Comparison of ENCODE assay signal across 21 cellular contexts in the genomic region with DNA sequence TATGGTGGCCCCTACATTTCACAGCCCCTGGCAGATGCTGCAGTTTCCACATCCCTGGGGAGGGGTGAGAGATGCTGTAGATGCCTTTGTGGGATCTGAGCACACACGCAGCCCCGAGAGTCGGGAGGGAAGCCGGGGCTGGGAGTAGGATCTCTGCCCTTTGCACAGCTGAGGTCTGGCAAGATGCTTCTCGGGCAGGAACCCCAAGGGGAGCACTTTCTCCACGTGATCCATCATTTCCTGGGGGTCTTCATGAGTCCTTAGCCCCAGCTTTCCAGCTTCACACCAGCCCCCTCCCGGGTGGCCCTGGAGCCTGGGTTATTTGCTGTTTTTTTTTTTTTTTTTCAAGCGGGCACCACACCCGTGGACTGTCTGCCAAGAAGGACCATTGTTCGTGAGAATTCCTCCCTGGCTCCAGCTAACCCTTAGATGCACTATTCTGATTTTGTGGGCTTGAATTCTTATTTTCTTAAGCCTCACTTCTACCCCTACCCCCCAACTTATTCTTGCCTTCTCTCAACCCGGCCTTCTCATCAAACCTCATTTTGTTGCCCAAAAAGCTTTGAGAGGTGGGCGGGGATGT. TPM values are rescaled to one million over a fixed set of nuclear protein-coding genes. Genes with fewer than 3 reads are reported as not detected.
DNase-seq lines count a peak whose midpoint lies in the region; ATAC-seq and TF ChIP-seq lines count a peak whose summit lies in the region.
"Had no signal": no experiment of that assay in that cellular context is flagged by ENCODE, and none has a peak within 500 bp of the region (broad histone marks: within the 10 kb centered on the region; RNA-seq: fewer than 3 reads in every experiment).

No MANE protein-coding gene starts in this region.

- DNase-seq in H9 (peak; percentile 23), nephron progenitor cell (no peak), tibial nerve (ENCODE audit: low spot score in 2 of 2) (no peak), NCI-H2171 treated with DMSO at 0.1 percent for 48 hours (lab: John Stamatoyannopoulos, UW) (no peak), NCI-H2029 (lab: John Stamatoyannopoulos, UW) (no peak), globus pallidus (ENCODE audit: low spot score) (no peak)
- DNase-seq: activated CD4-positive, alpha-beta T cell treated with anti-CD3 and anti-CD28 coated beads, Interleukin-2, amount 50 U/mL, for 1 hour; activated naive CD4-positive, alpha-beta T cell treated with anti-CD3 and anti-CD28 coated beads, Interleukin-2, amount 50 U/mL, for 16 hours; CD4-positive, alpha-beta T cell; EL; Karpas-422; NCI-H2029 treated with DMSO at 0.1 percent for 48 hours; NCI-H345; NCI-H82; T1000 had no signal

- H3K27me3 ChIP-seq in H9 (ENCODE audit: insufficient read depth, low read length) (no peaks in the 10 kb centered on the region), gastroesophageal sphincter (no peaks in the 10 kb centered on the region), tibial nerve (no peaks in the 10 kb centered on the region)
- H3K27me3 ChIP-seq: hepatocyte had no signal

- no peak overlapping the region for H3K18ac ChIP-seq in H9 (ENCODE audit: insufficient read length, low read depth, low read length)

- H3K79me2 ChIP-seq in H9 (ENCODE audit: insufficient read depth, low read length) = no peaks in the 10 kb centered on the region
- H3K79me2 ChIP-seq: hepatocyte had no signal

- no peak for ATAC-seq in gastroesophageal sphincter
- ATAC-seq in GM19467 (IDR thresholded peaks at IDR 0.05; ENCODE audit: unreplicated experiment) = no peak

- no peaks in the 10 kb centered on the region for H4K20me1 ChIP-seq in H9 (ENCODE audit: control insufficient read depth, insufficient read depth, insufficient read length)

- no peak overlapping the region for H4K91ac ChIP-seq in H9 (ENCODE audit: insufficient read length, low read depth, low read length)

- no peak overlapping the region for H3K4me3 Mint-ChIP-seq in H9
- H3K4me3 Mint-ChIP-seq in nephron progenitor cell = no peak overlapping the region
- H3K4me3 Mint-ChIP-seq: activated T-helper 1 cell treated with anti-CD3 and anti-CD28 coated beads, Interleukin-12 subunit alpha, Interleukin-12 subunit beta, Interleukin-2, Interleukin-4 antibody, amounts not matched to agents 30 ng/mL and 10 ng/mL and 1 ng/mL, durations not matched to agents 14 hours and 24 hours and 36 hours; CD4-positive, alpha-beta T cell; dendritic cell treated with granulocyte-macrophage colony-stimulating factor and Interleukin-4, amounts not matched to agents 40 ng/mL and 50 ng/mL, for 4 days had no signal

- H3K14ac ChIP-seq in H9 (ENCODE audit: insufficient read depth, low read length) = no peak overlapping the region

- H3K4me2 ChIP-seq in H9 (ENCODE audit: insufficient read depth, insufficient read length, low read length) = no peak overlapping the region
- H3K4me2 ChIP-seq: hepatocyte had no signal

- H3K36me3 ChIP-seq in gastroesophageal sphincter (no peaks in the 10 kb centered on the region), tibial nerve (no peaks in the 10 kb centered on the region)

- no peak overlapping the region for H4K8ac ChIP-seq in H9 (replicated peaks; ENCODE audit: insufficient read length, low read depth, low read length)

- H2BK15ac ChIP-seq in H9 (ENCODE audit: low read depth, low read length) = no peak overlapping the region

- H3K56ac ChIP-seq in H9 (ENCODE audit: insufficient read length, low read depth, low read length) = no peak overlapping the region

- H2BK120ac ChIP-seq in H9 (ENCODE audit: low read depth, low read length, poor library complexity, severe bottlenecking) = no peak overlapping the region

- H3K4me1 ChIP-seq in H9 (ENCODE audit: insufficient read depth, low read length) = no peaks in the 10 kb centered on the region
- peaks cover 0 to 73% (median 22%) of the 10 kb centered on the region in 3 donors for H3K4me1 ChIP-seq in gastroesophageal sphincter
- H3K4me1 ChIP-seq in tibial nerve = peaks cover 0 to 40% (median 9%) of the 10 kb centered on the region in 4 donors

- no peaks in the 10 kb centered on the region for H3K36me3 Mint-ChIP-seq in H9 (ENCODE audit: insufficient read depth in 1 of 3, low read depth in 3 of 3)
- H3K36me3 Mint-ChIP-seq in nephron progenitor cell (ENCODE audit: low read depth) = peaks cover 27% of the 10 kb centered on the region

- no peak overlapping the region for H2AFZ ChIP-seq in H9 (ENCODE audit: low read length)
- H2AFZ ChIP-seq: hepatocyte had no signal

- H3T11ph ChIP-seq in H9 (ENCODE audit: low read length) = no peak overlapping the region

- H3K4me3 ChIP-seq in gastroesophageal sphincter (no peak overlapping the region), tibial nerve (no peak overlapping the region)
- H3K4me3 ChIP-seq: hepatocyte had no signal

- no CpG with 5 or more reads among the region's 12 CpGs for WGBS in H9 (ENCODE audit: extremely low coverage, insufficient read length, low lambda C conversion rate)
- WGBS in gastroesophageal sphincter (ENCODE audit: low coverage in 1 of 2), 2 donors = 39 to 50% methylated on average over 10 to 11 of the region's 12 CpGs
- 28 to 50% methylated on average over 12 of the region's 12 CpGs for WGBS in tibial nerve, 2 donors

- no peak for TF ChIP-seq POLR2A in gastroesophageal sphincter (IDR thresholded peaks at IDR 0.05)
- TF ChIP-seq POLR2A in tibial nerve (IDR thresholded peaks at IDR 0.05) = no peak

- no peaks in the 10 kb centered on the region for H3K79me1 ChIP-seq in H9 (ENCODE audit: insufficient read depth, low read depth, low read length, poor library complexity, severe bottlenecking)

- no peak for TF ChIP-seq EP300 in gastroesophageal sphincter (IDR thresholded peaks at IDR 0.05)
- TF ChIP-seq EP300 in tibial nerve (IDR thresholded peaks at IDR 0.05) = no peak

- no peaks in the 10 kb centered on the region for H3K9me3 ChIP-seq in H9 (ENCODE audit: control insufficient read depth, low read depth, low read length)
- no peaks in the 10 kb centered on the region for H3K9me3 ChIP-seq in gastroesophageal sphincter
- H3K9me3 ChIP-seq in tibial nerve = no peaks in the 10 kb centered on the region

- H2BK20ac ChIP-seq in H9 (ENCODE audit: low read depth, low read length, poor library complexity, severe bottlenecking) = no peak overlapping the region

- H3K9me3 Mint-ChIP-seq in H9 (no peaks in the 10 kb centered on the region), nephron progenitor cell (no peaks in the 10 kb centered on the region)
- H3K9me3 Mint-ChIP-seq: activated T-helper 1 cell treated with anti-CD3 and anti-CD28 coated beads, Interleukin-12 subunit alpha, Interleukin-12 subunit beta, Interleukin-2, Interleukin-4 antibody, amounts not matched to agents 30 ng/mL and 10 ng/mL and 1 ng/mL, durations not matched to agents 14 hours and 24 hours and 36 hours; CD4-positive, alpha-beta T cell; dendritic cell treated with granulocyte-macrophage colony-stimulating factor and Interleukin-4, amounts not matched to agents 40 ng/mL and 50 ng/mL, for 4 days had no signal

- no peak overlapping the region for H4K5ac ChIP-seq in H9 (ENCODE audit: insufficient read length, low read depth, low read length)

- no peak overlapping the region for H2BK12ac ChIP-seq in H9 (ENCODE audit: insufficient read length, low read depth, low read length)

- no peak overlapping the region for H3K4ac ChIP-seq in H9 (ENCODE audit: low read depth, low read length)

- no peaks in the 10 kb centered on the region for H3K23me2 ChIP-seq in H9 (ENCODE audit: insufficient read length, low read depth, low read length, poor library complexity, severe bottlenecking)

- H3K23ac ChIP-seq in H9 (ENCODE audit: insufficient read length, low read depth, low read length) = no peak overlapping the region

- H3K27ac Mint-ChIP-seq in H9 (no peak overlapping the region), nephron progenitor cell (peak overlapping the region; percentile 69)
- H3K27ac Mint-ChIP-seq: activated T-helper 1 cell treated with anti-CD3 and anti-CD28 coated beads, Interleukin-12 subunit alpha, Interleukin-12 subunit beta, Interleukin-2, Interleukin-4 antibody, amounts not matched to agents 30 ng/mL and 10 ng/mL and 1 ng/mL, durations not matched to agents 14 hours and 24 hours and 36 hours; CD4-positive, alpha-beta T cell; dendritic cell treated with granulocyte-macrophage colony-stimulating factor and Interleukin-4, amounts not matched to agents 40 ng/mL and 50 ng/mL, for 4 days had no signal

- no peak overlapping the region for H2BK5ac ChIP-seq in H9 (ENCODE audit: insufficient read length, low read length)

- H3K4me1 Mint-ChIP-seq in H9 (peaks cover 3 to 5% of the 10 kb centered on the region in 2 experiments; a peak in 2 of 4 replicates), nephron progenitor cell (peaks cover 16% of the 10 kb centered on the region)

- H3K9ac ChIP-seq in H9 (ENCODE audit: extremely low read depth, insufficient read length, low read length) = no peak overlapping the region

- no peak overlapping the region for H3K27ac ChIP-seq in H9 (ENCODE audit: insufficient read length, low read depth, low read length)
- H3K27ac ChIP-seq in gastroesophageal sphincter = peak overlapping the region in 3 of 4 donors; percentile 70 to 76 (median 72)
- peak overlapping the region in 3 of 4 donors; percentile 64 to 75 (median 75) for H3K27ac ChIP-seq in tibial nerve
- H3K27ac ChIP-seq: hepatocyte had no signal

- TF ChIP-seq CTCF in H9 (conservative IDR thresholded peaks at IDR 0.05) (no peak), gastroesophageal sphincter (IDR thresholded peaks at IDR 0.05) (no peak), nephron progenitor cell (IDR thresholded peaks at IDR 0.05) (no peak), tibial nerve (IDR thresholded peaks at IDR 0.05) (no peak)

- H2AK5ac ChIP-seq in H9 (ENCODE audit: insufficient read length, low read length) = no peak overlapping the region

- peaks cover 36% of the 10 kb centered on the region for H3K27me3 Mint-ChIP-seq in H9 (ENCODE audit: low read depth)
- H3K27me3 Mint-ChIP-seq in nephron progenitor cell (ENCODE audit: low read depth, poor library complexity) = peaks cover 3% of the 10 kb centered on the region
- H3K27me3 Mint-ChIP-seq: dendritic cell treated with granulocyte-macrophage colony-stimulating factor and Interleukin-4, amounts not matched to agents 40 ng/mL and 50 ng/mL, for 4 days had no signal

RNA-seq across cellular contexts. Expression of gene NTN1, which starts 50.7 kb away (rescaled TPM):
- 1.2 and 1.3 TPM in 2 replicates for total RNA-seq in H9 (2021)
- 100 to 1,000 TPM in 2 of 4 donors, 10 to 100 TPM in 2; 74.3 to 211 (median 107) TPM for total RNA-seq in gastroesophageal sphincter
- total RNA-seq in tibial nerve = 10 to 100 TPM; 15.9 to 31.0 (median 25.0) TPM
- total RNA-seq: OCI-LY7 had no signal
